22 cellular contexts compared by ENCODE assay signal in the genomic region with DNA sequence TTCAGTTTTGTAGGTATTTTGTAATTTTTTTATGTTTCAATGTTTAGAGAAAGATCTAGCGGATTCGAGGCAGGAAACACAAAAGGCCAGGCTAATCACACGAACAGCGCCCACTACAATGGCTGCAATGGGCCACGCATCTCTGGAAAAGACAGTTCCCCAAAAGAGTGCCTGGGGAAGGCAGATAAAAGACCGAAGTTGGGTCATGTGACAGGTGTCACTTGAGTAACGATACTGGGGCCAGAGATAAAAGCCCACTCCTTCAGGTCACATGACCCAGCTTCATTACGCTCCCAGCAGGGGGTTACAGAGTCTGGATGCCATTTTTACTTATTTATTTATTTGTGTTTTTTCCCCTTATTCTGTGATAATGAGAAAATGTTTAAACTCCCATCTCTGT.
A peak's percentile ranks its signal among the peaks of the same experiment; 100 is the strongest.
DNase-seq lines count a peak whose midpoint lies in the region; ATAC-seq and TF ChIP-seq lines count a peak whose summit lies in the region.
"Had no signal": no experiment of that assay in that cellular context is flagged by ENCODE, and none has a peak within 500 bp of the region (broad histone marks: within the 10 kb centered on the region; RNA-seq: fewer than 3 reads in every experiment).

No MANE protein-coding gene starts in this region.

- H3K4me3 Mint-ChIP-seq in CD14-positive monocyte, result peak overlapping the region; percentile 21 to 85
- H3K4me3 Mint-ChIP-seq in T-cell, result peak overlapping the region in 2 of 3 donors; percentile 46 to 61
- H3K4me3 Mint-ChIP-seq: T-helper 17 cell had no signal

- H3K4me1 ChIP-seq in uterus, result no peaks in the 10 kb centered on the region
- H3K4me1 ChIP-seq: esophagus muscularis mucosa, prostate gland, spleen had no signal

- CTCF ChIA-PET in T-cell (lab: Charles Lee) (no interaction called here), GM10248 (lab: Yijun Ruan, JAX) (interaction anchor here (1.1 kb wide), 1 partner anchor 41 kb away, joined by 4 read pairs; no protein-coding TSS in a partner anchor)

- H3K27ac Mint-ChIP-seq in CD14-positive monocyte (no peak overlapping the region), T-cell (no peak overlapping the region)
- H3K27ac Mint-ChIP-seq: T-helper 17 cell had no signal

- POLR2A ChIA-PET in T-cell (lab: Charles Lee), result no interaction called here
- POLR2A ChIA-PET in GM10248 (lab: Yijun Ruan, JAX), result no interaction called here

- no peak overlapping the region for H3K27ac ChIP-seq in uterus
- H3K27ac ChIP-seq: brain microvascular endothelial cell, dorsolateral prefrontal cortex, esophagus muscularis mucosa, heart left ventricle, prostate gland, RWPE1, spleen had no signal

- H3K36me3 Mint-ChIP-seq in CD14-positive monocyte (no peaks in the 10 kb centered on the region), T-cell (no peaks in the 10 kb centered on the region)

- H3K27me3 Mint-ChIP-seq in CD14-positive monocyte (ENCODE audit: low read depth in 3 of 3), result peaks cover 4 to 6% (median 4%) of the 10 kb centered on the region in 3 donors
- H3K27me3 Mint-ChIP-seq in T-cell, result peaks cover 41 to 42% of the 10 kb centered on the region in 2 donors

- ATAC-seq in T-cell (replicated peaks in 1 of 4) (no peak), HG02938 (IDR thresholded peaks at IDR 0.05; ENCODE audit: unreplicated experiment) (no peak)
- ATAC-seq: heart left ventricle, left cardiac atrium, T-helper 17 cell had no signal

- H3K4me1 Mint-ChIP-seq in CD14-positive monocyte (peaks cover 8% of the 10 kb centered on the region), T-cell (peaks cover 0 to 8% (median 3%) of the 10 kb centered on the region in 3 donors)

- H3K4me3 ChIP-seq in uterus, result no peak overlapping the region
- H3K4me3 ChIP-seq: esophagus muscularis mucosa, heart left ventricle, prostate gland had no signal

- intact Hi-C loops in CD14-positive monocyte (cut with micrococcal nuclease), result no loop called here
- intact Hi-C loops in uterus (cut with DNase I; ENCODE audit: low total_unique reads), result no loop called here

- no peaks in the 10 kb centered on the region for H3K9me3 ChIP-seq in uterus
- H3K9me3 ChIP-seq: esophagus muscularis mucosa, heart left ventricle, prostate gland, spleen had no signal

- no peak for DNase-seq in CD14-positive monocyte (ENCODE audit: low spot score)
- peak; percentile 61 for DNase-seq in ELF-1 (ENCODE audit: low read depth, low spot score)
- no peak for DNase-seq in T-cell
- peak; percentile 41 for DNase-seq in iPS-NIHi7 (ENCODE audit: extremely low spot score)
- no peak for DNase-seq in uterus
- DNase-seq in GM10248 (ENCODE audit: extremely low spot score), result no peak
- DNase-seq: activated gamma-delta T cell treated with Interleukin-2 at 50 U/mL for 16 hours; brain microvascular endothelial cell; C1 segment of cervical spinal cord; dorsolateral prefrontal cortex; heart left ventricle; Kasumi-1; left cardiac atrium; NCI-H1694 treated with DMSO at 0.1 percent for 48 hours; NCI-H69; spleen; stimulated activated naive CD4-positive, alpha-beta T cell treated with Interleukin-2 at 50 U/mL for 16 hours; T-helper 17 cell had no signal

- H3K36me3 ChIP-seq in uterus, result no peaks in the 10 kb centered on the region
- H3K36me3 ChIP-seq: brain microvascular endothelial cell, esophagus muscularis mucosa, heart left ventricle, prostate gland, spleen had no signal

- TF ChIP-seq CTCF in CD14-positive monocyte (IDR thresholded peaks at IDR 0.05) (no peak), uterus (IDR thresholded peaks at IDR 0.05) (no peak), GM10248 (IDR thresholded peaks at IDR 0.05; ENCODE audit: control extremely low read depth, extremely low read depth, low read depth, missing control alignments) (no peak)

- no peak for TF ChIP-seq POLR2A in uterus (IDR thresholded peaks at IDR 0.05)

- H3K27me3 ChIP-seq in uterus, result no peaks in the 10 kb centered on the region
- H3K27me3 ChIP-seq: brain microvascular endothelial cell, esophagus muscularis mucosa had no signal

- H3K9me3 Mint-ChIP-seq in CD14-positive monocyte, result peaks cover 0 to 2% (median 0%) of the 10 kb centered on the region in 7 donors
- no peaks in the 10 kb centered on the region for H3K9me3 Mint-ChIP-seq in T-cell

Comparison
In these comparisons a context has a peak if more than half of its experiments do, and no peak if none do; other contexts are left out.
1. DNase-seq: peak in ELF-1 (single experiment) and iPS-NIHi7 (single experiment); none in CD14-positive monocyte (single experiment), T-cell (0 of 34), uterus (0 of 2) and GM10248 (single experiment).